ENCODE assay signal across 11 cellular contexts in genomic region chr6:107673076-107673494, GRCh38.
"Had no signal": no experiment of that assay in that cellular context is flagged by ENCODE, and none has a peak within 500 bp of the region (broad histone marks: within the 10 kb centered on the region; RNA-seq: fewer than 3 reads in every experiment).

No MANE protein-coding gene starts in this region.

- H3K27ac ChIP-seq: esophagus squamous epithelium, vagina had no signal

- H3K4me3 ChIP-seq: esophagus squamous epithelium, vagina had no signal

- H3K27me3 ChIP-seq: esophagus squamous epithelium, vagina had no signal

- H3K9me3 ChIP-seq: esophagus squamous epithelium, vagina had no signal

- ATAC-seq: activated T-cell treated with anti-CD3 and anti-CD28 coated beads, Interleukin-2, amount 50 U/mL, for 72 hours; naive thymus-derived CD4-positive, alpha-beta T cell had no signal

- DNase-seq: activated CD4-positive, alpha-beta memory T cell treated with anti-CD3 and anti-CD28 coated beads, Interleukin-2, amount 10 ng/mL, durations not matched to agents 7 days and 5 days; activated gamma-delta T cell treated with Interleukin-2 at 50 U/mL for 16 hours; activated naive CD8-positive, alpha-beta T cell treated with anti-CD3 and anti-CD28 coated beads for 36 hours; activated T-cell treated with anti-CD3 and anti-CD28 coated beads, Interleukin-2, amount 50 U/mL, for 72 hours; esophagus squamous epithelium; hypothalamus; kidney glomerular epithelial cell; naive thymus-derived CD4-positive, alpha-beta T cell; retina; small intestine had no signal

- H3K36me3 ChIP-seq: esophagus squamous epithelium, vagina had no signal
